Comparison of ENCODE assay signal across 15 cellular contexts in the genomic region with DNA sequence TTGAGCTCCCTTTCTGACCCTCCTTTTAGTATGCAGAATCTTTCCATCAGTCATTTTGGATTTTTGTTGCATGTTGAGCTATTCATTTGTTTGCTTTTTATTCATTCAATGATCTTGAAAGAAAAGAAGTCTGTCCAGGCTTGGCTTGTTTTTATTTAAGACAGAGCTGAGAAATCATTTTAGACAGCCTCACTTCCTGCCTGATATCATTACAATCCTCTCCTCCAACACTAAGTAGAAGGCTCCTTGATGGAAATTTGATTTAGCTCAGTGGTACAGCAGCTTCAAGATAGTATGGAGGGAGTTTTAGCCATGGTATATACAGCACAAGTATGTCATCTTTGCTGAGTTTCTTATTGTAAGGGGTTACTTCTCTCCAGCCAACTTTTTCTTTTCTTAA. TPM values are rescaled to one million over a fixed set of nuclear protein-coding genes. Genes with fewer than 3 reads are reported as not detected.
DNase-seq lines count a peak whose midpoint lies in the region; ATAC-seq and TF ChIP-seq lines count a peak whose summit lies in the region.
"Had no signal": no experiment of that assay in that cellular context is flagged by ENCODE, and none has a peak within 500 bp of the region (broad histone marks: within the 10 kb centered on the region; RNA-seq: fewer than 3 reads in every experiment).

No MANE protein-coding gene starts in this region.

- intact Hi-C loops in right lobe of liver (cut with DNase I), result no loop called here
- intact Hi-C loops in naive thymus-derived CD4-positive, alpha-beta T cell (cut with micrococcal nuclease), result no loop called here
- intact Hi-C loops in activated CD4-positive, alpha-beta T cell treated with anti-CD3 and anti-CD28 coated beads for 36 hours (cut with DNase I, micrococcal nuclease), result no loop called here

- peak overlapping the region; percentile 29 for H3K4me3 Mint-ChIP-seq in chondrocyte (ENCODE audit: unreplicated experiment)
- H3K4me3 Mint-ChIP-seq in naive thymus-derived CD4-positive, alpha-beta T cell, result peak overlapping the region in 3 of 10 donors; percentile 2 to 44 (median 8)
- no peak overlapping the region for H3K4me3 Mint-ChIP-seq in activated CD4-positive, alpha-beta T cell treated with anti-CD3 and anti-CD28 coated beads for 36 hours
- H3K4me3 Mint-ChIP-seq: CD4-positive, CD25-positive, alpha-beta regulatory T cell; stimulated activated effector memory CD8-positive, alpha-beta T cell treated with anti-CD3 and anti-CD28 coated beads, Interleukin-12 subunit alpha, Interleukin-12 subunit beta, amount 100 ng/mL, for 72 hours had no signal

- TF ChIP-seq CTCF in chondrocyte (IDR thresholded peaks at IDR 0.05) (no peak), right lobe of liver (IDR thresholded peaks at IDR 0.05) (no peak), suprapubic skin (IDR thresholded peaks at IDR 0.05) (no peak)

- H3K27me3 Mint-ChIP-seq in chondrocyte (ENCODE audit: low read depth), result no peaks in the 10 kb centered on the region
- H3K27me3 Mint-ChIP-seq in naive thymus-derived CD4-positive, alpha-beta T cell, result no peaks in the 10 kb centered on the region
- no peaks in the 10 kb centered on the region for H3K27me3 Mint-ChIP-seq in activated CD4-positive, alpha-beta T cell treated with anti-CD3 and anti-CD28 coated beads for 36 hours
- H3K27me3 Mint-ChIP-seq: CD4-positive, CD25-positive, alpha-beta regulatory T cell had no signal

- H3K4me3 ChIP-seq in SJSA1, result no peak overlapping the region
- no peak overlapping the region for H3K4me3 ChIP-seq in right lobe of liver
- H3K4me3 ChIP-seq in suprapubic skin, result no peak overlapping the region
- no peak overlapping the region for H3K4me3 ChIP-seq in naive thymus-derived CD4-positive, alpha-beta T cell (ENCODE audit: low read length)

- ATAC-seq in right lobe of liver (peak in 1 of 4 donors; percentile 20), GM21717 (IDR thresholded peaks at IDR 0.05; ENCODE audit: unreplicated experiment) (no peak), HG02885 (IDR thresholded peaks at IDR 0.05; ENCODE audit: poor library complexity, unreplicated experiment) (no peak)
- no peak for ATAC-seq in naive thymus-derived CD4-positive, alpha-beta T cell
- no peak for ATAC-seq in activated CD4-positive, alpha-beta T cell treated with anti-CD3 and anti-CD28 coated beads for 36 hours
- ATAC-seq: stimulated activated effector memory CD8-positive, alpha-beta T cell treated with anti-CD3 and anti-CD28 coated beads, Interleukin-12 subunit alpha, Interleukin-12 subunit beta, amount 100 ng/mL, for 72 hours had no signal

- CTCF ChIA-PET in naive thymus-derived CD4-positive, alpha-beta T cell (lab: Charles Lee), result interaction anchor here (1.0 kb wide), 1 partner anchor 76 kb away, joined by 3 read pairs; no protein-coding TSS in a partner anchor
- CTCF ChIA-PET in activated CD4-positive, alpha-beta T cell treated with anti-CD3 and anti-CD28 coated beads for 36 hours (lab: Charles Lee), result interaction anchor here (0.8 to 1.6 kb wide), 6 partner anchors 18 to 549 kb away, joined by 3 to 6 read pairs (median 4); no protein-coding TSS in a partner anchor

- H3K9me3 ChIP-seq in SJSA1 (replicated peaks) (no peaks in the 10 kb centered on the region), right lobe of liver (no peaks in the 10 kb centered on the region), suprapubic skin (no peaks in the 10 kb centered on the region)
- H3K9me3 ChIP-seq in naive thymus-derived CD4-positive, alpha-beta T cell (ENCODE audit: control insufficient read depth in 2 of 3, low read length in 3 of 3), result no peaks in the 10 kb centered on the region

- peak overlapping the region; percentile 94 for H3K27ac Mint-ChIP-seq in chondrocyte (ENCODE audit: unreplicated experiment)
- peak overlapping the region in 2 of 9 donors; percentile 1 to 56 for H3K27ac Mint-ChIP-seq in naive thymus-derived CD4-positive, alpha-beta T cell
- no peak overlapping the region for H3K27ac Mint-ChIP-seq in activated CD4-positive, alpha-beta T cell treated with anti-CD3 and anti-CD28 coated beads for 36 hours
- H3K27ac Mint-ChIP-seq: stimulated activated effector memory CD8-positive, alpha-beta T cell treated with anti-CD3 and anti-CD28 coated beads, Interleukin-12 subunit alpha, Interleukin-12 subunit beta, amount 100 ng/mL, for 72 hours had no signal

- POLR2A ChIA-PET in naive thymus-derived CD4-positive, alpha-beta T cell (lab: Charles Lee), result no interaction called here
- POLR2A ChIA-PET in activated CD4-positive, alpha-beta T cell treated with anti-CD3 and anti-CD28 coated beads for 36 hours (lab: Charles Lee), result interaction anchor here (0.5 kb wide), 1 partner anchor 9 kb away, joined by 4 read pairs; no protein-coding TSS in a partner anchor

- H3K27me3 ChIP-seq in SJSA1 (replicated peaks) (no peaks in the 10 kb centered on the region), right lobe of liver (no peaks in the 10 kb centered on the region), suprapubic skin (no peaks in the 10 kb centered on the region)
- no peaks in the 10 kb centered on the region for H3K27me3 ChIP-seq in naive thymus-derived CD4-positive, alpha-beta T cell (ENCODE audit: control insufficient read depth in 2 of 2, insufficient read depth in 2 of 2, low read length in 2 of 2)

- H3K36me3 Mint-ChIP-seq in chondrocyte (ENCODE audit: low read depth), result no peaks in the 10 kb centered on the region
- peaks cover 0 to 20% (median 4%) of the 10 kb centered on the region in 5 donors for H3K36me3 Mint-ChIP-seq in naive thymus-derived CD4-positive, alpha-beta T cell
- H3K36me3 Mint-ChIP-seq in activated CD4-positive, alpha-beta T cell treated with anti-CD3 and anti-CD28 coated beads for 36 hours (ENCODE audit: low read depth), result peaks cover 2% of the 10 kb centered on the region

- no peak for TF ChIP-seq POLR2A in right lobe of liver (IDR thresholded peaks at IDR 0.05)
- no peak for TF ChIP-seq POLR2A in suprapubic skin (IDR thresholded peaks at IDR 0.05)

- H3K27ac ChIP-seq in SJSA1, result 0 out of 2 replicates have a peak overlapping the region, but pooled peaks have one; percentile 13
- H3K27ac ChIP-seq in right lobe of liver, result peak overlapping the region in 2 of 3 donors; percentile 21 to 39
- H3K27ac ChIP-seq in suprapubic skin, result peak overlapping the region; percentile 60
- no peak overlapping the region for H3K27ac ChIP-seq in naive thymus-derived CD4-positive, alpha-beta T cell (ENCODE audit: low read depth, low read length)
- H3K27ac ChIP-seq: RWPE1, WERI-Rb-1 had no signal

- no peaks in the 10 kb centered on the region for H3K9me3 Mint-ChIP-seq in chondrocyte (ENCODE audit: low read depth)
- no peaks in the 10 kb centered on the region for H3K9me3 Mint-ChIP-seq in naive thymus-derived CD4-positive, alpha-beta T cell
- H3K9me3 Mint-ChIP-seq in activated CD4-positive, alpha-beta T cell treated with anti-CD3 and anti-CD28 coated beads for 36 hours (ENCODE audit: low read depth), result no peaks in the 10 kb centered on the region
- H3K9me3 Mint-ChIP-seq: CD4-positive, CD25-positive, alpha-beta regulatory T cell; stimulated activated effector memory CD8-positive, alpha-beta T cell treated with anti-CD3 and anti-CD28 coated beads, Interleukin-12 subunit alpha, Interleukin-12 subunit beta, amount 100 ng/mL, for 72 hours had no signal

- H3K4me1 ChIP-seq in SJSA1 (replicated peaks) (peaks cover 41% of the 10 kb centered on the region), right lobe of liver (peaks cover 0 to 59% (median 27%) of the 10 kb centered on the region in 4 donors), suprapubic skin (peaks cover 61% of the 10 kb centered on the region)
- peaks cover 7 to 8% of the 10 kb centered on the region in 2 donors for H3K4me1 ChIP-seq in naive thymus-derived CD4-positive, alpha-beta T cell (ENCODE audit: control insufficient read depth in 2 of 2, insufficient read depth in 2 of 2, low read length in 2 of 2)

- no peak for DNase-seq in SJSA1 (ENCODE audit: low read depth in 1 of 2, low spot score in 2 of 2)
- no peak for DNase-seq in chondrocyte (ENCODE audit: low spot score)
- DNase-seq in right lobe of liver, result no peak
- no peak for DNase-seq in suprapubic skin (ENCODE audit: low spot score in 2 of 2)
- DNase-seq in naive thymus-derived CD4-positive, alpha-beta T cell, result no peak
- no peak for DNase-seq in activated CD4-positive, alpha-beta T cell treated with anti-CD3 and anti-CD28 coated beads for 36 hours
- DNase-seq: CD4-positive, CD25-positive, alpha-beta regulatory T cell; GDM1; MV-4-11; NCI-H446 treated with DMSO at 0.1 percent for 48 hours; WERI-Rb-1 had no signal

- TF ChIP-seq EP300 in suprapubic skin (IDR thresholded peaks at IDR 0.05), result no peak

- no peaks in the 10 kb centered on the region for H3K36me3 ChIP-seq in SJSA1
- no peaks in the 10 kb centered on the region for H3K36me3 ChIP-seq in right lobe of liver
- no peaks in the 10 kb centered on the region for H3K36me3 ChIP-seq in suprapubic skin
- H3K36me3 ChIP-seq in naive thymus-derived CD4-positive, alpha-beta T cell (ENCODE audit: control insufficient read depth in 2 of 3, insufficient read depth in 3 of 3, low read length in 3 of 3), result no peaks in the 10 kb centered on the region
- H3K36me3 ChIP-seq: WERI-Rb-1 had no signal

- peaks cover 75% of the 10 kb centered on the region for H3K4me1 Mint-ChIP-seq in chondrocyte (ENCODE audit: low read depth)
- H3K4me1 Mint-ChIP-seq in naive thymus-derived CD4-positive, alpha-beta T cell, result peaks cover 7 to 33% (median 28%) of the 10 kb centered on the region in 7 donors
- H3K4me1 Mint-ChIP-seq in activated CD4-positive, alpha-beta T cell treated with anti-CD3 and anti-CD28 coated beads for 36 hours, result peaks cover 26% of the 10 kb centered on the region

RNA-seq across cellular contexts. Expression of gene MBNL2, which starts 28.4 kb away (rescaled TPM):
- total RNA-seq in SJSA1 (2014; rRNA removed; shearing (Covaris generic)), result 37.8 and 62.8 TPM in 2 replicates
- total RNA-seq in chondrocyte (40.1 to 65.1 TPM (median 41.3 TPM) in 3 replicates), right lobe of liver (100 to 1,000 TPM in 3 of 6 experiments, 10 to 100 TPM in 3; 30.3 to 135 (median 81.5) TPM), suprapubic skin (10 to 100 TPM; 64.2 to 92.4 (median 73.4) TPM)
- total RNA-seq in naive thymus-derived CD4-positive, alpha-beta T cell, result 10 to 100 TPM; 13.4 to 28.6 (median 24.6) TPM
- 10 to 100 TPM; 15.1 to 15.4 TPM for polyA plus RNA-seq in naive thymus-derived CD4-positive, alpha-beta T cell
- total RNA-seq in activated CD4-positive, alpha-beta T cell treated with anti-CD3 and anti-CD28 coated beads for 36 hours, result 10 to 100 TPM; 16.7 to 24.5 TPM
